ENCODE assay signal across 7 cellular contexts in the genomic region with DNA sequence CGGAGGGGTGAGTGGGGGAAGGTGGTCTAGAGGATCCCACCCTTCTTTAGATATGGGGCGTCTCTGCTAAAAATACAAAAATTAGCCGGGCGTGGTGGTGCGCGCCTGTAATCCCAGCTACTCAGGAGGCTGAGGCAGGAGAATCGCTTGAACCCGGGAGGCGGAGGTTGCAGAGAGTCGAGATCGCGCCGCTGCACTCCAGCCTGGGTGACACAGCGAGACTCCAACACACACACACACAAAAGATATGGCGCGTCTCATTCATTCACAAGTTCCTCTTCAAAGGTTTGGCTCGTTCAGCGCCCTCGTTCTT. TPM values are rescaled to one million over a fixed set of nuclear protein-coding genes. Genes with fewer than 3 reads are reported as not detected.
DNase-seq lines count a peak whose midpoint lies in the region; FAIRE-seq and TF ChIP-seq lines count a peak whose summit lies in the region.
"Not testable (repeated sequence)": the region's sequence is repeated elsewhere in the genome, so short reads cannot be mapped to it uniquely, and the experiment has no call there.
"Had no signal": no experiment of that assay in that cellular context is flagged by ENCODE, and none has a peak within 500 bp of the region (broad histone marks: within the 10 kb centered on the region; RNA-seq: fewer than 3 reads in every experiment).

No MANE protein-coding gene starts in this region.

- intact Hi-C loops in stomach (cut with DNase I; ENCODE audit: low total_unique reads) = loop anchor here (10.0 kb wide), 1 partner anchor 64 kb away; a partner anchor contains a TSS

- TF ChIP-seq EP300 in SK-N-SH (IDR thresholded peaks at IDR 0.05; ENCODE audit: borderline replicate concordance in 1 of 2, low read depth in 1 of 2, low read length in 1 of 2); stomach (IDR thresholded peaks at IDR 0.05): not testable (repeated sequence)

- H3K79me2 ChIP-seq in SK-N-SH (ENCODE audit: insufficient read depth) = peaks cover 32% of the 10 kb centered on the region
- H3K79me2 ChIP-seq in astrocyte (ENCODE audit: insufficient read depth, low read length) = peaks cover 33% of the 10 kb centered on the region

- H3K4me1 Mint-ChIP-seq in astrocyte (ENCODE audit: low read depth, unreplicated experiment) = peaks cover 13% of the 10 kb centered on the region

- H3K4me1 ChIP-seq in SK-N-SH (ENCODE audit: control insufficient read depth in 1 of 2, insufficient read depth in 2 of 2, low read depth in 1 of 2, low read length in 1 of 2) (peaks cover 12 to 27% of the 10 kb centered on the region in 2 experiments; a peak in 3 of 4 replicates), astrocyte (ENCODE audit: insufficient read depth, low read length) (peaks cover 31% of the 10 kb centered on the region), muscle layer of duodenum (ENCODE audit: control insufficient read depth in 1 of 2, insufficient read depth in 2 of 2, low read length in 2 of 2) (peaks cover 10 to 28% of the 10 kb centered on the region in 2 donors), stomach (peaks cover 28 to 49% (median 41%) of the 10 kb centered on the region in 4 donors)

- not testable (repeated sequence) for H3K9ac ChIP-seq in SK-N-SH
- peak overlapping the region; percentile 78 for H3K9ac ChIP-seq in astrocyte (ENCODE audit: low read length)

- H3K27me3 ChIP-seq in SK-N-SH (ENCODE audit: insufficient read depth); astrocyte (ENCODE audit: insufficient read depth, low read length); muscle layer of duodenum (ENCODE audit: low read depth, low read length); stomach: not testable (repeated sequence)

- H3K27ac ChIP-seq in SK-N-SH (ENCODE audit: low read depth in 2 of 2, low read length in 1 of 2); muscle layer of duodenum (ENCODE audit: low read length): not testable (repeated sequence)
- H3K27ac ChIP-seq in astrocyte (ENCODE audit: low read depth, low read length) (peak overlapping the region; percentile 72), stomach (peak overlapping the region; percentile 70 to 94 (median 93))

- WGBS in SK-N-SH (ENCODE audit: low lambda C conversion rate) = 34% methylated on average over 19 of the region's 19 CpGs
- 8 to 22% (median 11%) methylated on average over 13 to 19 of the region's 19 CpGs for WGBS in stomach, 5 donors

- H4K20me1 ChIP-seq in SK-N-SH (ENCODE audit: insufficient read depth) = peaks cover 26% of the 10 kb centered on the region
- H4K20me1 ChIP-seq in astrocyte (ENCODE audit: insufficient read depth, low read length) = peaks cover 27% of the 10 kb centered on the region

- CTCF ChIA-PET in SK-N-SH (lab: Yijun Ruan, JAX) = not testable (repeated sequence)

- not testable (repeated sequence) for H3K36me3 ChIP-seq in SK-N-SH (replicated peaks in 1 of 2; ENCODE audit: control insufficient read depth in 1 of 2, insufficient read depth in 2 of 2, low read length in 1 of 2); astrocyte (ENCODE audit: insufficient read depth, low read length); muscle layer of duodenum (ENCODE audit: control insufficient read depth in 1 of 2, insufficient read depth in 2 of 2, low read length in 2 of 2); stomach

- peak overlapping the region; percentile 59 for H3K4me3 ChIP-seq in GM12864 (ENCODE audit: low read depth, low read length)
- peak overlapping the region in 1 of 2 experiments; percentile 95; a peak in 2 of 4 replicates for H3K4me3 ChIP-seq in SK-N-SH (ENCODE audit: low read depth in 2 of 2, low read length in 1 of 2)
- H3K4me3 ChIP-seq in astrocyte (ENCODE audit: insufficient read depth, low read depth, low read length) = peak overlapping the region; percentile 89
- H3K4me3 ChIP-seq in foreskin fibroblast (ENCODE audit: low read depth in 1 of 2, low read length in 2 of 2) = peak overlapping the region; percentile 40 to 59
- H3K4me3 ChIP-seq in muscle layer of duodenum (ENCODE audit: low read depth in 1 of 2, low read length in 2 of 2) = peak overlapping the region; percentile 60 to 61
- H3K4me3 ChIP-seq in stomach = peak overlapping the region; percentile 92 to 99 (median 96)

- H3K36me3 Mint-ChIP-seq in astrocyte (ENCODE audit: low read depth, unreplicated experiment) = not testable (repeated sequence)

- POLR2A ChIA-PET in SK-N-SH (lab: Yijun Ruan, JAX) = not testable (repeated sequence)

- not testable (repeated sequence) for TF ChIP-seq RAD21 in SK-N-SH (IDR thresholded peaks at IDR 0.05; ENCODE audit: low read length)

- H3K27ac Mint-ChIP-seq in astrocyte (ENCODE audit: unreplicated experiment) = peak overlapping the region; percentile 71

- not testable (repeated sequence) for FAIRE-seq in astrocyte (lab: Jason Lieb, UNC)

- H3K9me3 ChIP-seq in SK-N-SH; astrocyte (ENCODE audit: insufficient read depth, low read depth, low read length); muscle layer of duodenum (ENCODE audit: control insufficient read depth in 1 of 2, low read length in 2 of 2); stomach: not testable (repeated sequence)

- not testable (repeated sequence) for TF ChIP-seq CTCF in GM12864 (IDR thresholded peaks at IDR 0.05; ENCODE audit: low read depth, low read length, missing control alignments); SK-N-SH (IDR thresholded peaks at IDR 0.05); astrocyte (IDR thresholded peaks at IDR 0.05; ENCODE audit: insufficient read depth, low read depth, low read length); foreskin fibroblast (IDR thresholded peaks at IDR 0.05; ENCODE audit: low read depth, low read length); stomach (IDR thresholded peaks at IDR 0.05)

- not testable (repeated sequence) for DNase-seq in GM12864 (ENCODE audit: low read depth); SK-N-SH; astrocyte (ENCODE audit: low read depth); foreskin fibroblast; stomach

- H3K4me3 Mint-ChIP-seq in astrocyte (ENCODE audit: unreplicated experiment) = peak overlapping the region; percentile 93

- H3F3A ChIP-seq in SK-N-SH (replicated peaks; ENCODE audit: insufficient read depth) = not testable (repeated sequence)

- H2AFZ ChIP-seq in SK-N-SH (ENCODE audit: low read depth) = peak overlapping the region; percentile 88
- H2AFZ ChIP-seq in astrocyte (ENCODE audit: low read depth, low read length) = peak overlapping the region; percentile 95

- not testable (repeated sequence) for H3K9me3 Mint-ChIP-seq in astrocyte (ENCODE audit: unreplicated experiment)

- H3K4me2 ChIP-seq in SK-N-SH = peak overlapping the region; percentile 74
- H3K4me2 ChIP-seq in astrocyte (ENCODE audit: low read length) = peak overlapping the region; percentile 92

- not testable (repeated sequence) for H3K9me2 ChIP-seq in SK-N-SH

- not testable (repeated sequence) for TF ChIP-seq POLR2A in stomach (IDR thresholded peaks at IDR 0.05)

- H3K27me3 Mint-ChIP-seq in astrocyte (ENCODE audit: low read depth, unreplicated experiment) = not testable (repeated sequence)

RNA-seq across cellular contexts. Expression of a gene that starts 1.6 kb away (rescaled TPM):
- 745 and 835 TPM in 2 replicates for polyA plus RNA-seq in SK-N-SH (2012; rRNA removed)
- 263 and 438 TPM in 2 replicates for polyA plus RNA-seq in SK-N-SH (2012; cell fraction: cytosol; rRNA removed)
- polyA plus RNA-seq in SK-N-SH (2012; cell fraction: nucleus; rRNA removed) = 422 and 627 TPM in 2 replicates
- 807 and 871 TPM in 2 replicates for total RNA-seq in astrocyte
- 1,000 to 10,000 TPM in 1 of 5 donors, 100 to 1,000 TPM in 4; 184 to 1,029 (median 269) TPM for total RNA-seq in stomach
- 100 to 1,000 TPM; 193 to 524 (median 393) TPM for polyA plus RNA-seq in stomach

RNA-seq across cellular contexts. Expression of a gene that starts 18.9 kb away (rescaled TPM):
- polyA plus RNA-seq in SK-N-SH (2012; rRNA removed) (3.4 and 5.6 TPM in 2 replicates), stomach (under 1 TPM in 2 of 3 donors, not detected in 1; 0.10 to 0.15 TPM)
- polyA plus RNA-seq in SK-N-SH (2012; cell fraction: cytosol; rRNA removed) = 4.4 and 8.7 TPM in 2 replicates
- polyA plus RNA-seq in SK-N-SH (2012; cell fraction: nucleus; rRNA removed) = 11.1 and 12.0 TPM in 2 replicates
- total RNA-seq in astrocyte (4.8 and 5.5 TPM in 2 replicates), stomach (under 1 TPM in 1 of 5 donors, not detected in 4; 0.18 TPM)

RNA-seq across cellular contexts. Expression of a gene that starts 26.9 kb away (rescaled TPM):
- not detected in 2 replicates for polyA plus RNA-seq in SK-N-SH (2012; rRNA removed)
- polyA plus RNA-seq in SK-N-SH (2012; cell fraction: cytosol; rRNA removed) = 0.06 TPM in 1 of 2 replicates, not detected in the other
- 0.07 and 0.11 TPM in 2 replicates for polyA plus RNA-seq in SK-N-SH (2012; cell fraction: nucleus; rRNA removed)
- total RNA-seq in astrocyte = 0.70 and 0.75 TPM in 2 replicates
- total RNA-seq in stomach = 1 to 10 TPM in 1 of 5 donors, under 1 TPM in 1, not detected in 3; 0.55 to 5.4 TPM
- polyA plus RNA-seq in stomach = 1 to 10 TPM in 1 of 3 donors, under 1 TPM in 2; 0.37 to 6.6 (median 0.93) TPM
- total RNA-seq: esophagus mucosa had no signal

RNA-seq across cellular contexts. Expression of a gene that starts 39.2 kb away (rescaled TPM):
- polyA plus RNA-seq in SK-N-SH (2012; rRNA removed) (69.2 and 96.7 TPM in 2 replicates), stomach (10 to 100 TPM; 62.9 to 82.1 (median 80.5) TPM)
- 48.9 and 66.0 TPM in 2 replicates for polyA plus RNA-seq in SK-N-SH (2012; cell fraction: cytosol; rRNA removed)
- 83.8 and 200 TPM in 2 replicates for polyA plus RNA-seq in SK-N-SH (2012; cell fraction: nucleus; rRNA removed)
- total RNA-seq in astrocyte (190 and 192 TPM in 2 replicates), stomach (100 to 1,000 TPM in 2 of 5 donors, 10 to 100 TPM in 3; 26.1 to 503 (median 72.9) TPM)
